Comparison of ENCODE assay signal across 11 cellular contexts in the genomic region with DNA sequence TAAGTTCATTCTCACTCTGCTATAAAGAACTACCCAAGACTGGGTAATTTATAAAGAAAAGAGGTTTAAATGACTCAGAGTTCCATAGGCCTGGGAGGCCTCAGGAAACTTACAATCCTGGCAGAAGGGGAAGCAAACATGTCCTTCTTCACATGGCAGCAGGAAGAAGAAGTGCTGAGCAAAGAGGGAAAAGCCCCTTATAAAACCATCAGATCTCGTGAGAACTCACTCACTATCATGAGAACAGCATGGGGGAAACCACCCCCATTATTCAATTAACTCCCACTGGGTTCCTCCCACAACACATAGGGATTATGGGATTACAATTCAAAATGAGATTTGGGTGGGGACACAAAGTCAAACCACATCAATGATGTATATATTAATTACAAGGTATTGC. TPM values are rescaled to one million over a fixed set of nuclear protein-coding genes. Genes with fewer than 3 reads are reported as not detected.
DNase-seq lines count a peak whose midpoint lies in the region; ATAC-seq and TF ChIP-seq lines count a peak whose summit lies in the region.
"Not testable (repeated sequence)": the region's sequence is repeated elsewhere in the genome, so short reads cannot be mapped to it uniquely, and the experiment has no call there.
"Had no signal": no experiment of that assay in that cellular context is flagged by ENCODE, and none has a peak within 500 bp of the region (broad histone marks: within the 10 kb centered on the region; RNA-seq: fewer than 3 reads in every experiment).

No MANE protein-coding gene starts in this region.

- H3K36me3 Mint-ChIP-seq in activated CD4-positive, alpha-beta T cell treated with anti-CD3 and anti-CD28 coated beads, Interleukin-2, amount 10 ng/mL, durations not matched to agents 24 days and 14 days (ENCODE audit: low read depth); activated CD8-positive, alpha-beta T cell treated with anti-CD3 and anti-CD28 coated beads, Interleukin-2, amount 10 ng/mL, durations not matched to agents 7 days and 5 days (ENCODE audit: low read depth): not testable (repeated sequence)

- H3K9me3 Mint-ChIP-seq in activated CD4-positive, alpha-beta T cell treated with anti-CD3 and anti-CD28 coated beads, Interleukin-2, amount 10 ng/mL, durations not matched to agents 24 days and 14 days; activated CD8-positive, alpha-beta T cell treated with anti-CD3 and anti-CD28 coated beads, Interleukin-2, amount 10 ng/mL, durations not matched to agents 7 days and 5 days (ENCODE audit: insufficient read depth): not testable (repeated sequence)

- H3K4me3 ChIP-seq in HEK293 (ENCODE audit: low read depth, low read length) = not testable (repeated sequence)

- H3K27ac ChIP-seq in HEK293 (ENCODE audit: extremely low read depth, low read depth, low read length) = not testable (repeated sequence)

- H3K36me3 ChIP-seq in HEK293 (ENCODE audit: control insufficient read depth in 2 of 2, insufficient read depth in 1 of 2, low read length in 2 of 2) = not testable (repeated sequence)

- not testable (repeated sequence) for H3K4me1 ChIP-seq in HEK293 (ENCODE audit: control insufficient read depth, insufficient read depth, low read length)

- DNase-seq in NCI-H82 (lab: John Stamatoyannopoulos, UW) = peak; percentile 54
- DNase-seq in activated CD4-positive, alpha-beta T cell treated with anti-CD3 and anti-CD28 coated beads, Interleukin-2, amount 10 ng/mL, durations not matched to agents 24 days and 14 days = peak; percentile 11
- peak; percentile 13 for DNase-seq in activated CD8-positive, alpha-beta T cell treated with anti-CD3 and anti-CD28 coated beads, Interleukin-2, amount 10 ng/mL, durations not matched to agents 7 days and 5 days

- not testable (repeated sequence) for ATAC-seq in activated CD8-positive, alpha-beta T cell treated with anti-CD3 and anti-CD28 coated beads, Interleukin-2, amount 10 ng/mL, durations not matched to agents 7 days and 5 days

- intact Hi-C loops in activated CD4-positive, alpha-beta T cell treated with anti-CD3 and anti-CD28 coated beads, Interleukin-2, amount 10 ng/mL, durations not matched to agents 24 days and 14 days (cut with micrococcal nuclease) = not testable (repeated sequence)

- H3K27ac Mint-ChIP-seq in activated CD4-positive, alpha-beta T cell treated with anti-CD3 and anti-CD28 coated beads, Interleukin-2, amount 10 ng/mL, durations not matched to agents 24 days and 14 days; activated CD8-positive, alpha-beta T cell treated with anti-CD3 and anti-CD28 coated beads, Interleukin-2, amount 10 ng/mL, durations not matched to agents 7 days and 5 days: not testable (repeated sequence)

- not testable (repeated sequence) for H3K4me3 Mint-ChIP-seq in activated CD4-positive, alpha-beta T cell treated with anti-CD3 and anti-CD28 coated beads, Interleukin-2, amount 10 ng/mL, durations not matched to agents 24 days and 14 days; activated CD8-positive, alpha-beta T cell treated with anti-CD3 and anti-CD28 coated beads, Interleukin-2, amount 10 ng/mL, durations not matched to agents 7 days and 5 days

- POLR2A ChIA-PET in HEK293 (lab: Yijun Ruan, JAX); activated CD8-positive, alpha-beta T cell treated with anti-CD3 and anti-CD28 coated beads, Interleukin-2, amount 10 ng/mL, durations not matched to agents 7 days and 5 days (lab: Charles Lee): not testable (repeated sequence)

- H3K4me1 Mint-ChIP-seq in activated CD4-positive, alpha-beta T cell treated with anti-CD3 and anti-CD28 coated beads, Interleukin-2, amount 10 ng/mL, durations not matched to agents 24 days and 14 days; activated CD8-positive, alpha-beta T cell treated with anti-CD3 and anti-CD28 coated beads, Interleukin-2, amount 10 ng/mL, durations not matched to agents 7 days and 5 days (ENCODE audit: low read depth): not testable (repeated sequence)

- CTCF ChIA-PET in HEK293 (lab: Yijun Ruan, JAX); activated CD8-positive, alpha-beta T cell treated with anti-CD3 and anti-CD28 coated beads, Interleukin-2, amount 10 ng/mL, durations not matched to agents 7 days and 5 days (lab: Charles Lee): not testable (repeated sequence)

- TF ChIP-seq CTCF in HEK293 (tag by site-specific recombination; IDR thresholded peaks at IDR 0.05) = not testable (repeated sequence)

- not testable (repeated sequence) for H3K27me3 Mint-ChIP-seq in activated CD4-positive, alpha-beta T cell treated with anti-CD3 and anti-CD28 coated beads, Interleukin-2, amount 10 ng/mL, durations not matched to agents 24 days and 14 days; activated CD8-positive, alpha-beta T cell treated with anti-CD3 and anti-CD28 coated beads, Interleukin-2, amount 10 ng/mL, durations not matched to agents 7 days and 5 days (ENCODE audit: low read depth)

- not testable (repeated sequence) for H3K9me3 ChIP-seq in HEK293 (ENCODE audit: control insufficient read depth, insufficient read depth, low read depth, low read length)

TF ChIP-seq in HEK293, 187 proteins besides CTCF, POLR2A, EP300 and RAD21:
- TF ChIP-seq SETDB1 (IDR thresholded peaks at IDR 0.05; ENCODE audit: insufficient read length, low read length) = peak; percentile 92
TF ChIP-seq in HEK293: peak in this region for 1; not testable (repeated sequence) for 186.

RNA-seq across cellular contexts. Expression of gene THBS2, which starts 45.0 kb away (rescaled TPM):
- not detected in 2 replicates for total RNA-seq in activated CD4-positive, alpha-beta T cell treated with anti-CD3 and anti-CD28 coated beads, Interleukin-2, amount 10 ng/mL, durations not matched to agents 24 days and 14 days
- total RNA-seq in activated CD8-positive, alpha-beta T cell treated with anti-CD3 and anti-CD28 coated beads, Interleukin-2, amount 10 ng/mL, durations not matched to agents 7 days and 5 days = not detected
- total RNA-seq: B cell; Calu3; CD4-positive, alpha-beta memory T cell; CD4-positive, alpha-beta T cell; CD4-positive, CD25-positive, alpha-beta regulatory T cell; CD8-positive, alpha-beta memory T cell; CD8-positive, alpha-beta T cell had no signal
